ENCODE assay signal across 17 cellular contexts in the genomic region with DNA sequence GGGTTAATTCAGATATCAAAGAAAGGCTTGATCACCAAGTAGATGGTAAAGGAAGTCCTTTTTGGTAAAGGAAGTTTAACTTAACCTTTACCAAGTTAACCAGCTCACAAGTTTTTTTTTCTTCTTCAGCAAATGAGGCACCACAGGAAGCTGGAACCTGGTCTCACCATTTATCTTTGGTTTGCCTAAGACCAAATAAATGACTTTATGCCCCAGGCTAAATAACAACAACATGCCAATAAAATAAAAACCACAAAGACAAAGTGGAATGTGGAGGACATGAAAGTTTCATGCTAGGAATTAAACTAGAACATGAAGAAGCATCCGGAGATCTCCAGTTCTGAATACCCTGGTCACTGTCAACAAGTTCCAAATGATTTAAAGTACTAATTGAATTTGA.
DNase-seq lines count a peak whose midpoint lies in the region; TF ChIP-seq lines count a peak whose summit lies in the region.
"Had no signal": no experiment of that assay in that cellular context is flagged by ENCODE, and none has a peak within 500 bp of the region (broad histone marks: within the 10 kb centered on the region; RNA-seq: fewer than 3 reads in every experiment).

No MANE protein-coding gene starts in this region.

- H3K9me3 Mint-ChIP-seq in MCF 10A (ENCODE audit: unreplicated experiment): peaks cover 6% of the 10 kb centered on the region
- H3K9me3 Mint-ChIP-seq: activated CD8-positive, alpha-beta T cell treated with anti-CD3 and anti-CD28 coated beads for 36 hours had no signal

- TF ChIP-seq CTCF in AG10803 (conservative IDR thresholded peaks at IDR 0.05; ENCODE audit: low read length) (no peak), MCF 10A (IDR thresholded peaks at IDR 0.05; ENCODE audit: unreplicated experiment) (no peak)

- no CpG with 5 or more reads among the region's 1 CpG for WGBS in mesodermal cell (ENCODE audit: insufficient coverage in 2 of 2), 2 experiments

- POLR2A ChIA-PET in MCF 10A (lab: Yijun Ruan, JAX): interaction anchor here (0.6 to 0.9 kb wide), 5 partner anchors 12 to 255 kb away, joined by 3 to 4 read pairs (median 3); no protein-coding TSS in a partner anchor

- no peak overlapping the region for H3K4me3 Mint-ChIP-seq in MCF 10A (ENCODE audit: unreplicated experiment)
- H3K4me3 Mint-ChIP-seq: activated CD8-positive, alpha-beta T cell treated with anti-CD3 and anti-CD28 coated beads for 36 hours; neural progenitor cell had no signal

- peak overlapping the region; percentile 12 for H3K27ac Mint-ChIP-seq in MCF 10A (ENCODE audit: low read depth, unreplicated experiment)
- H3K27ac Mint-ChIP-seq: activated CD8-positive, alpha-beta T cell treated with anti-CD3 and anti-CD28 coated beads for 36 hours; neural progenitor cell had no signal

- DNase-seq in AG10803 (ENCODE audit: low read depth) (peak; percentile 41), NCI-H226 (peak; percentile 45), MCF 10A (ENCODE audit: unreplicated experiment) (peak; percentile 29), DMS79 treated with DMSO at 0.1 percent for 48 hours (lab: John Stamatoyannopoulos, UW) (no peak), NCI-H2081 treated with DMSO at 0.1 percent for 48 hours (lab: John Stamatoyannopoulos, UW) (no peak), T-helper 1 cell (no peak), head of caudate nucleus (no peak)
- DNase-seq: activated CD8-positive, alpha-beta T cell treated with anti-CD3 and anti-CD28 coated beads for 36 hours; activated naive CD4-positive, alpha-beta T cell; effector memory CD4-positive, alpha-beta T cell; GDM1; NCI-H146; NCI-H774; stimulated activated CD8-positive, alpha-beta memory T cell treated with anti-CD3 and anti-CD28 coated beads, Interleukin-4, amount 100 ng/mL, for 48 hours had no signal

- no TSS peak for BruUV-seq in MCF 10A (replicated peaks; lab: Mats Ljungman, UMichigan)

- CTCF ChIA-PET in MCF 10A (lab: Yijun Ruan, JAX): interaction anchor here (1.2 kb wide), 1 partner anchor 8 kb away, joined by 3 read pairs; no protein-coding TSS in a partner anchor

- peak overlapping the region; percentile 50 for H3K27ac ChIP-seq in mesodermal cell (ENCODE audit: low read depth, low read length, severe bottlenecking)
- H3K27ac ChIP-seq: BLaER1, neural progenitor cell had no signal

- no peak overlapping the region for H3K4me3 ChIP-seq in AG10803 (ENCODE audit: low read length)
- no peak overlapping the region for H3K4me3 ChIP-seq in mesodermal cell (ENCODE audit: extremely low read depth, insufficient read depth, low read length, poor library complexity, severe bottlenecking)
- H3K4me3 ChIP-seq: BLaER1, neural progenitor cell had no signal

- no peaks in the 10 kb centered on the region for H3K27me3 Mint-ChIP-seq in MCF 10A (ENCODE audit: insufficient read depth, unreplicated experiment)
- H3K27me3 Mint-ChIP-seq: activated CD8-positive, alpha-beta T cell treated with anti-CD3 and anti-CD28 coated beads for 36 hours had no signal

- H3K9me3 ChIP-seq in mesodermal cell (ENCODE audit: control insufficient read depth, low read length): no peaks in the 10 kb centered on the region
- H3K9me3 ChIP-seq: BLaER1 had no signal

- intact Hi-C loops in MCF 10A (cut with micrococcal nuclease): no loop called here
- intact Hi-C loops in head of caudate nucleus (cut with DNase I): no loop called here

- no peaks in the 10 kb centered on the region for H3K36me3 ChIP-seq in mesodermal cell (ENCODE audit: control insufficient read depth, insufficient read depth, low read length)
- H3K36me3 ChIP-seq: BLaER1, neural progenitor cell had no signal

- peaks cover 5% of the 10 kb centered on the region for H3K36me3 Mint-ChIP-seq in MCF 10A (ENCODE audit: insufficient read depth, unreplicated experiment)
- H3K36me3 Mint-ChIP-seq: neural progenitor cell had no signal

- no peaks in the 10 kb centered on the region for H3K4me1 ChIP-seq in mesodermal cell (ENCODE audit: control insufficient read depth, insufficient read depth, low read length, poor library complexity, severe bottlenecking)
- H3K4me1 ChIP-seq: BLaER1 had no signal

- H3K4me1 Mint-ChIP-seq in MCF 10A (ENCODE audit: insufficient read depth, unreplicated experiment): peaks cover 5% of the 10 kb centered on the region

Comparison
In these comparisons a context has a peak if more than half of its experiments do, and no peak if none do; other contexts are left out.
1. DNase-seq: peak in AG10803 (single experiment), NCI-H226 (single experiment) and MCF 10A (single experiment); none in DMS79 treated with DMSO at 0.1 percent for 48 hours (single experiment), NCI-H2081 treated with DMSO at 0.1 percent for 48 hours (single experiment), T-helper 1 cell (0 of 5) and head of caudate nucleus (0 of 42).